ENCODE assay signal across 11 cellular contexts in the genomic region with DNA sequence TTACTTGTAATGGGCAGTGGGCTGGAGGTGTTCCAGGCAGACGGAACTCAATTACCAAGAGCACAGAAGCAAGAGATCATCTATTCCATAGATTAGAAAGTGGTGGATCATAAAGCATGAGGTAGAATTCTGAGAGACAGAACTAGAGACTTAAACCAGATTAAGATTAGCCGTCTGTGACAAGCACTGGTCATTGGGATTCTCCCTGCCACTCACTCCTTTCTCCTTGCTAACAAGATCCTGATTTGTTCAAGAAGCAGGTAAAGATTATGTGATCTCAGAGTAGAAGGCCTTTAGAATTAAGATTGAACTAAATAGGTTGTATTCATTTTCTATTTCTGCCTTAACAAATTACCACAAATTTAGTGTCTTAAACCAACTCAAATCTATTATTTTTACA. TPM values are rescaled to one million over a fixed set of nuclear protein-coding genes. Genes with fewer than 3 reads are reported as not detected.
DNase-seq lines count a peak whose midpoint lies in the region; ATAC-seq and TF ChIP-seq lines count a peak whose summit lies in the region.
"Had no signal": no experiment of that assay in that cellular context is flagged by ENCODE, and none has a peak within 500 bp of the region (broad histone marks: within the 10 kb centered on the region; RNA-seq: fewer than 3 reads in every experiment).

No MANE protein-coding gene starts in this region.

- peak overlapping the region; percentile 97 for H3K4me3 ChIP-seq in CD8-positive, alpha-beta memory T cell (ENCODE audit: low read length)
- H3K4me3 ChIP-seq in KMS-11 (IDR thresholded peaks at IDR 0.05; ENCODE audit: insufficient read depth, low read depth, low read length) (no peak overlapping the region), osteoblast (ENCODE audit: insufficient read depth, low read length) (peak overlapping the region; percentile 98)

- peaks cover 35% of the 10 kb centered on the region for H3K79me2 ChIP-seq in KMS-11 (ENCODE audit: insufficient read depth, low read depth)
- peaks cover 34% of the 10 kb centered on the region for H3K79me2 ChIP-seq in osteoblast (ENCODE audit: insufficient read depth, low read length)

- no peak for DNase-seq in CD8-positive, alpha-beta memory T cell
- DNase-seq in caudate nucleus (lab: John Stamatoyannopoulos, UW) (peak in 1 of 61 donors; percentile 4), osteoblast (ENCODE audit: insufficient read length, low spot score, missing footprints) (no peak), mesenteric fat pad (ENCODE audit: low spot score) (no peak), NCI-H1417 treated with DMSO at 0.1 percent for 48 hours (lab: John Stamatoyannopoulos, UW) (no peak), D341Med (ENCODE audit: low spot score) (no peak)
- DNase-seq: activated gamma-delta T cell, NCI-H1048 had no signal

- no peak for ATAC-seq in GM21825 (IDR thresholded peaks at IDR 0.05; ENCODE audit: unreplicated experiment)
- ATAC-seq: mucosa of descending colon had no signal

- no peaks in the 10 kb centered on the region for H3K36me3 ChIP-seq in CD8-positive, alpha-beta memory T cell (ENCODE audit: insufficient read depth, low read length)
- H3K36me3 ChIP-seq in KMS-11 (ENCODE audit: insufficient read depth) (peaks cover 3% of the 10 kb centered on the region; the same call in 1 of the 2 replicates), osteoblast (ENCODE audit: insufficient read depth, low read length) (peaks cover 5% of the 10 kb centered on the region)

- H3K4me1 Mint-ChIP-seq in CD8-positive, alpha-beta memory T cell: peaks cover 33 to 42% (median 41%) of the 10 kb centered on the region in 3 donors

- peaks cover 0 to 19% (median 4%) of the 10 kb centered on the region in 3 donors for H3K36me3 Mint-ChIP-seq in CD8-positive, alpha-beta memory T cell

- CTCF ChIA-PET in CD8-positive, alpha-beta memory T cell (lab: Charles Lee): interaction anchor here (2.2 kb wide), 1 partner anchor 8 kb away, joined by 10 read pairs; no protein-coding TSS in a partner anchor

- peak overlapping the region; percentile 77; the same call in 1 of the 2 replicates for H3K4me2 ChIP-seq in KMS-11
- H3K4me2 ChIP-seq in osteoblast (ENCODE audit: insufficient read depth, low read length): peak overlapping the region; percentile 96

- H3K4me1 ChIP-seq in CD8-positive, alpha-beta memory T cell (ENCODE audit: insufficient read depth, low read length): peaks cover 34% of the 10 kb centered on the region
- H3K4me1 ChIP-seq in KMS-11 (ENCODE audit: low read depth, poor library complexity, severe bottlenecking): peaks cover 34% of the 10 kb centered on the region
- peaks cover 20% of the 10 kb centered on the region for H3K4me1 ChIP-seq in osteoblast (ENCODE audit: insufficient read depth, low read length)

- peak overlapping the region in 6 of 8 donors; percentile 44 to 100 (median 100) for H3K27ac Mint-ChIP-seq in CD8-positive, alpha-beta memory T cell

- POLR2A ChIA-PET in CD8-positive, alpha-beta memory T cell (lab: Charles Lee): no interaction called here

- H3K9ac ChIP-seq in KMS-11: no peak overlapping the region

- H2AFZ ChIP-seq in KMS-11 (ENCODE audit: low read depth): peak overlapping the region; percentile 92
- H2AFZ ChIP-seq in osteoblast (ENCODE audit: low read length): peak overlapping the region; percentile 96

- no peaks in the 10 kb centered on the region for H3K27me3 ChIP-seq in CD8-positive, alpha-beta memory T cell (ENCODE audit: insufficient read depth, low read length, poor library complexity, severe bottlenecking)
- no peaks in the 10 kb centered on the region for H3K27me3 ChIP-seq in KMS-11 (ENCODE audit: insufficient read depth, low read depth)
- no peaks in the 10 kb centered on the region for H3K27me3 ChIP-seq in osteoblast (ENCODE audit: insufficient read depth, low read length)

- no peaks in the 10 kb centered on the region for H3K9me3 ChIP-seq in CD8-positive, alpha-beta memory T cell (ENCODE audit: low read length)
- H3K9me3 ChIP-seq in osteoblast (ENCODE audit: low read depth, low read length): no peaks in the 10 kb centered on the region
- H3K9me3 ChIP-seq: mucosa of descending colon had no signal

- H4K20me1 ChIP-seq in KMS-11 (ENCODE audit: insufficient read depth) (no peaks in the 10 kb centered on the region), osteoblast (ENCODE audit: insufficient read depth, low read length) (no peaks in the 10 kb centered on the region)

- H3K27me3 Mint-ChIP-seq in CD8-positive, alpha-beta memory T cell: peaks cover 0 to 1% of the 10 kb centered on the region in 2 donors

- no peaks in the 10 kb centered on the region for H3K9me3 Mint-ChIP-seq in CD8-positive, alpha-beta memory T cell

- H3K27ac ChIP-seq in CD8-positive, alpha-beta memory T cell (ENCODE audit: low read depth, low read length): no peak overlapping the region
- peak overlapping the region; percentile 54; the same call in 1 of the 2 replicates for H3K27ac ChIP-seq in KMS-11
- peak overlapping the region; percentile 96 for H3K27ac ChIP-seq in caudate nucleus (ENCODE audit: low read depth, low read length)
- peak overlapping the region; percentile 96 for H3K27ac ChIP-seq in osteoblast (ENCODE audit: low read depth, low read length)

- H3K4me3 Mint-ChIP-seq in CD8-positive, alpha-beta memory T cell: peak overlapping the region; percentile 95 to 100 (median 99)

- no peak for TF ChIP-seq CTCF in KMS-11 (conservative IDR thresholded peaks at IDR 0.05; ENCODE audit: low read depth, low read length)
- TF ChIP-seq CTCF in osteoblast (IDR thresholded peaks at IDR 0.05; ENCODE audit: extremely low read depth, low read depth, low read length): no peak

RNA-seq across cellular contexts. Expression of gene HSPA13, which starts 1.5 kb away (rescaled TPM):
- total RNA-seq in CD8-positive, alpha-beta memory T cell: 10 to 100 TPM; 32.7 to 36.0 TPM
- polyA plus RNA-seq in CD8-positive, alpha-beta memory T cell: 14.9 TPM
- total RNA-seq in osteoblast (68.7 and 70.9 TPM in 2 replicates), mesenteric fat pad (24.0 TPM)
